ENCODE assay signal across 16 cellular contexts in genomic region chr11:70419307-70420007, GRCh38.
"Had no signal": no experiment of that assay in that cellular context is flagged by ENCODE, and none has a peak within 500 bp of the region (broad histone marks: within the 10 kb centered on the region; RNA-seq: fewer than 3 reads in every experiment).

No MANE protein-coding gene starts in this region.

- H3K36me3 Mint-ChIP-seq: naive thymus-derived CD8-positive, alpha-beta T cell; stimulated activated memory B cell treated with anti-CD40 and anti-IgM and Interleukin-4, amounts not matched to agents 10 μg/mL and 1 μg/mL and 100 μg/mL, for 72 hours had no signal

- H3K27me3 ChIP-seq: esophagus squamous epithelium, ovary, tibial artery, upper lobe of left lung, uterus had no signal

- H3K27ac Mint-ChIP-seq: immature natural killer cell; naive thymus-derived CD8-positive, alpha-beta T cell; progenitor cell of endocrine pancreas; stimulated activated memory B cell treated with anti-CD40 and anti-IgM and Interleukin-4, amounts not matched to agents 10 μg/mL and 1 μg/mL and 100 μg/mL, for 72 hours; stimulated activated naive CD8-positive, alpha-beta T cell treated with anti-CD3 and anti-CD28 coated beads, Interleukin-15, Interleukin-2, amounts not matched to agents 100 ng/mL and 50 ng/mL, for 24 hours had no signal

- H3K4me3 Mint-ChIP-seq: immature natural killer cell; naive thymus-derived CD8-positive, alpha-beta T cell; stimulated activated memory B cell treated with anti-CD40 and anti-IgM and Interleukin-4, amounts not matched to agents 10 μg/mL and 1 μg/mL and 100 μg/mL, for 72 hours; stimulated activated naive CD8-positive, alpha-beta T cell treated with anti-CD3 and anti-CD28 coated beads, Interleukin-15, Interleukin-2, amounts not matched to agents 100 ng/mL and 50 ng/mL, for 24 hours had no signal

- H3K4me3 ChIP-seq: esophagus squamous epithelium, left ventricle myocardium inferior, mucosa of descending colon, ovary, tibial artery, upper lobe of left lung, uterus had no signal

- DNase-seq: effector memory CD4-positive, alpha-beta T cell; esophagus squamous epithelium; foreskin fibroblast; immature natural killer cell; left ventricle myocardium inferior; mucosa of descending colon; naive thymus-derived CD8-positive, alpha-beta T cell; stimulated activated CD4-positive, alpha-beta T cell treated with anti-CD3 and anti-CD28 coated beads, Interleukin-1b, Interleukin-23, amount 100 ng/mL, for 48 hours; stimulated activated CD4-positive, alpha-beta T cell treated with anti-CD3 and anti-CD28 coated beads, Interleukin-4, amount 100 ng/mL, for 24 hours; tibial artery; upper lobe of left lung; uterus had no signal

- H3K4me1 ChIP-seq: esophagus squamous epithelium, left ventricle myocardium inferior, tibial artery, uterus had no signal

- H3K9me3 ChIP-seq: esophagus squamous epithelium, left ventricle myocardium inferior, mucosa of descending colon, ovary, tibial artery, upper lobe of left lung, uterus had no signal

- H3K27me3 Mint-ChIP-seq: progenitor cell of endocrine pancreas had no signal

- H3K36me3 ChIP-seq: ovary, uterus had no signal

- ATAC-seq: mucosa of descending colon; naive thymus-derived CD8-positive, alpha-beta T cell; stimulated activated memory B cell treated with anti-CD40 and anti-IgM and Interleukin-4, amounts not matched to agents 10 μg/mL and 1 μg/mL and 100 μg/mL, for 72 hours had no signal

- H3K9me3 Mint-ChIP-seq: naive thymus-derived CD8-positive, alpha-beta T cell; stimulated activated memory B cell treated with anti-CD40 and anti-IgM and Interleukin-4, amounts not matched to agents 10 μg/mL and 1 μg/mL and 100 μg/mL, for 72 hours; stimulated activated naive CD8-positive, alpha-beta T cell treated with anti-CD3 and anti-CD28 coated beads, Interleukin-15, Interleukin-2, amounts not matched to agents 100 ng/mL and 50 ng/mL, for 24 hours had no signal

- H3K27ac ChIP-seq: esophagus squamous epithelium, left ventricle myocardium inferior, tibial artery, upper lobe of left lung, uterus had no signal
